ENCODE assay signal across 8 cellular contexts in genomic region chr14:92680330-92680729, GRCh38.
DNase-seq lines count a peak whose midpoint lies in the region; ATAC-seq and TF ChIP-seq lines count a peak whose summit lies in the region.
"Not testable (repeated sequence)": the region's sequence is repeated elsewhere in the genome, so short reads cannot be mapped to it uniquely, and the experiment has no call there.

No MANE protein-coding gene starts in this region.

- not testable (repeated sequence) for H3K9me3 Mint-ChIP-seq in CD4-positive, alpha-beta T cell; IgD-negative memory B cell; activated B cell treated with CpG ODN at 0.5 μM for 24 hours; activated naive CD8-positive, alpha-beta T cell treated with anti-CD3 and anti-CD28 coated beads for 36 hours; immature natural killer cell; naive thymus-derived CD8-positive, alpha-beta T cell

- not testable (repeated sequence) for H3K27me3 ChIP-seq in CD4-positive, alpha-beta T cell (ENCODE audit: control insufficient read depth, insufficient read depth, low read length); sigmoid colon; aorta (ENCODE audit: control insufficient read depth in 1 of 2, insufficient read depth in 2 of 2, low read length in 1 of 2)

- H3K27ac Mint-ChIP-seq in CD4-positive, alpha-beta T cell = peak overlapping the region; percentile 86
- H3K27ac Mint-ChIP-seq in IgD-negative memory B cell = peak overlapping the region; percentile 46 to 84 (median 57)
- H3K27ac Mint-ChIP-seq in activated B cell treated with CpG ODN at 0.5 μM for 24 hours = peak overlapping the region; percentile 24
- H3K27ac Mint-ChIP-seq in activated naive CD8-positive, alpha-beta T cell treated with anti-CD3 and anti-CD28 coated beads for 36 hours = peak overlapping the region; percentile 20
- H3K27ac Mint-ChIP-seq in immature natural killer cell = peak overlapping the region; percentile 40 to 94 (median 90)
- peak overlapping the region in 9 of 10 donors; percentile 19 to 94 (median 78) for H3K27ac Mint-ChIP-seq in naive thymus-derived CD8-positive, alpha-beta T cell

- intact Hi-C loops in CD4-positive, alpha-beta T cell (cut with DNase I, micrococcal nuclease) = loop anchor here (2.0 to 10.0 kb wide), 3 partner anchors 166 to 546 kb away; partner anchors contain the start of gene RIN3 (in 1 of the 2)
- intact Hi-C loops in activated B cell treated with CpG ODN at 0.5 μM for 24 hours (cut with micrococcal nuclease) = loop anchor here (2.0 to 5.0 kb wide), 2 partner anchors 224 to 353 kb away; no protein-coding TSS in a partner anchor
- intact Hi-C loops in sigmoid colon (cut with DNase I) = loop anchor here (5.0 kb wide), 2 partner anchors 88 to 168 kb away; partner anchors contain the start of gene RIN3
- intact Hi-C loops in aorta (cut with DNase I) = loop anchor here (5.0 to 10.0 kb wide), 2 partner anchors 548 to 556 kb away; partner anchors contain the start of genes CPSF2 (in 1 of the 2) and NDUFB1 (in 1 of the 2)

- TF ChIP-seq EP300 in sigmoid colon (IDR thresholded peaks at IDR 0.05) = not testable (repeated sequence)

- peaks cover 0 to 17% (median 11%) of the 10 kb centered on the region in 4 donors for H3K4me1 ChIP-seq in sigmoid colon
- H3K4me1 ChIP-seq in aorta (ENCODE audit: control insufficient read depth in 1 of 2, insufficient read depth in 2 of 2, low read length in 2 of 2) = not testable (repeated sequence)

- CTCF ChIA-PET in CD4-positive, alpha-beta T cell (lab: Charles Lee) = interaction anchor here (0.7 to 3.2 kb wide), 3 partner anchors 33 to 545 kb away, joined by 3 to 15 read pairs (median 4); no protein-coding TSS in a partner anchor
- CTCF ChIA-PET in activated B cell treated with CpG ODN at 0.5 μM for 24 hours (lab: Charles Lee) = interaction anchor here (0.6 to 9.4 kb wide), 11 partner anchors 10 to 545 kb away, joined by 3 to 71 read pairs (median 4); no protein-coding TSS in a partner anchor

- peaks cover 29% of the 10 kb centered on the region for H3K4me1 Mint-ChIP-seq in CD4-positive, alpha-beta T cell (ENCODE audit: low read depth)
- H3K4me1 Mint-ChIP-seq in IgD-negative memory B cell (peaks cover 24 to 29% (median 29%) of the 10 kb centered on the region in 3 donors), activated B cell treated with CpG ODN at 0.5 μM for 24 hours (peaks cover 46% of the 10 kb centered on the region), immature natural killer cell (peaks cover 59 to 60% of the 10 kb centered on the region in 2 donors)
- H3K4me1 Mint-ChIP-seq in activated naive CD8-positive, alpha-beta T cell treated with anti-CD3 and anti-CD28 coated beads for 36 hours = peaks cover 49% of the 10 kb centered on the region
- peaks cover 22 to 53% (median 37%) of the 10 kb centered on the region in 4 donors for H3K4me1 Mint-ChIP-seq in naive thymus-derived CD8-positive, alpha-beta T cell

- not testable (repeated sequence) for DNase-seq in CD4-positive, alpha-beta T cell; activated B cell treated with CpG ODN at 0.5 μM for 24 hours; activated naive CD8-positive, alpha-beta T cell treated with anti-CD3 and anti-CD28 coated beads for 36 hours; immature natural killer cell; naive thymus-derived CD8-positive, alpha-beta T cell; sigmoid colon
- DNase-seq in aorta = peak; percentile 4

- ATAC-seq in CD4-positive, alpha-beta T cell (ENCODE audit: poor library complexity); activated B cell treated with CpG ODN at 0.5 μM for 24 hours (ENCODE audit: low read depth); naive thymus-derived CD8-positive, alpha-beta T cell; aorta (ENCODE audit: low FRiP score): not testable (repeated sequence)

- H3K36me3 ChIP-seq in sigmoid colon = peaks cover 12 to 71% (median 35%) of the 10 kb centered on the region in 4 donors
- H3K36me3 ChIP-seq in aorta (ENCODE audit: control insufficient read depth in 1 of 2, insufficient read depth in 2 of 2, low read length in 1 of 2) = not testable (repeated sequence)

- TF ChIP-seq CTCF in CD4-positive, alpha-beta T cell (IDR thresholded peaks at IDR 0.05); activated B cell treated with CpG ODN at 0.5 μM for 24 hours (IDR thresholded peaks at IDR 0.05); sigmoid colon (IDR thresholded peaks at IDR 0.05): not testable (repeated sequence)

- peaks cover 92% of the 10 kb centered on the region for H3K36me3 Mint-ChIP-seq in CD4-positive, alpha-beta T cell (ENCODE audit: low read depth)
- H3K36me3 Mint-ChIP-seq in IgD-negative memory B cell = peaks cover 13% of the 10 kb centered on the region
- H3K36me3 Mint-ChIP-seq in activated B cell treated with CpG ODN at 0.5 μM for 24 hours (ENCODE audit: low read depth) = peaks cover 72% of the 10 kb centered on the region
- peaks cover 67% of the 10 kb centered on the region for H3K36me3 Mint-ChIP-seq in activated naive CD8-positive, alpha-beta T cell treated with anti-CD3 and anti-CD28 coated beads for 36 hours
- H3K36me3 Mint-ChIP-seq in immature natural killer cell = peaks cover 10 to 52% (median 22%) of the 10 kb centered on the region in 3 donors
- peaks cover 0 to 84% (median 24%) of the 10 kb centered on the region in 3 donors for H3K36me3 Mint-ChIP-seq in naive thymus-derived CD8-positive, alpha-beta T cell

- H3K4me3 Mint-ChIP-seq in CD4-positive, alpha-beta T cell; IgD-negative memory B cell; activated B cell treated with CpG ODN at 0.5 μM for 24 hours; activated naive CD8-positive, alpha-beta T cell treated with anti-CD3 and anti-CD28 coated beads for 36 hours; immature natural killer cell; naive thymus-derived CD8-positive, alpha-beta T cell: not testable (repeated sequence)

- H3K27me3 Mint-ChIP-seq in CD4-positive, alpha-beta T cell; IgD-negative memory B cell; activated B cell treated with CpG ODN at 0.5 μM for 24 hours; activated naive CD8-positive, alpha-beta T cell treated with anti-CD3 and anti-CD28 coated beads for 36 hours; naive thymus-derived CD8-positive, alpha-beta T cell: not testable (repeated sequence)
- H3K27me3 Mint-ChIP-seq in immature natural killer cell (ENCODE audit: low read depth in 3 of 3) = peaks cover 4 to 10% (median 5%) of the 10 kb centered on the region in 3 donors

- H3K27ac ChIP-seq in CD4-positive, alpha-beta T cell (ENCODE audit: low read depth, low read length); aorta (ENCODE audit: low read depth in 1 of 2, low read length in 2 of 2): not testable (repeated sequence)
- H3K27ac ChIP-seq in sigmoid colon = peak overlapping the region in 3 of 4 donors; percentile 58 to 66 (median 59)

- WGBS in sigmoid colon, 2 donors = 80 to 85% methylated on average over 4 of the region's 4 CpGs
- WGBS in aorta, 2 donors = 85 to 89% methylated on average over 4 of the region's 4 CpGs

- TF ChIP-seq POLR2A in sigmoid colon (IDR thresholded peaks at IDR 0.05) = not testable (repeated sequence)

- not testable (repeated sequence) for H3K4me3 ChIP-seq in sigmoid colon; aorta (ENCODE audit: low read length in 2 of 2)

- H3K9me3 ChIP-seq in CD4-positive, alpha-beta T cell (ENCODE audit: control insufficient read depth, low read length); sigmoid colon; aorta (ENCODE audit: control insufficient read depth, low read length): not testable (repeated sequence)

- POLR2A ChIA-PET in CD4-positive, alpha-beta T cell (lab: Charles Lee) = interaction anchor here (0.9 to 1.4 kb wide), 2 partner anchors 28 to 67 kb away, joined by 4 to 5 read pairs; no protein-coding TSS in a partner anchor
- POLR2A ChIA-PET in activated B cell treated with CpG ODN at 0.5 μM for 24 hours (lab: Charles Lee) = interaction anchor here (0.5 to 3.8 kb wide), 5 partner anchors 29 to 219 kb away, joined by 4 to 26 read pairs (median 6); no protein-coding TSS in a partner anchor
- POLR2A ChIA-PET in naive thymus-derived CD8-positive, alpha-beta T cell (lab: Charles Lee) = interaction anchor here (0.7 to 3.1 kb wide), 4 partner anchors 13 to 66 kb away, joined by 3 to 26 read pairs (median 6); no protein-coding TSS in a partner anchor

Comparison
In these comparisons a context has a peak if more than half of its experiments do, and no peak if none do; other contexts are left out.
1. H3K27ac Mint-ChIP-seq: peak in every context shown above with its lines; median percentile 90 in immature natural killer cell; 86 in CD4-positive, alpha-beta T cell; 78 in naive thymus-derived CD8-positive, alpha-beta T cell; 57 in IgD-negative memory B cell; 24 in activated B cell treated with CpG ODN at 0.5 μM for 24 hours; 20 in activated naive CD8-positive, alpha-beta T cell treated with anti-CD3 and anti-CD28 coated beads for 36 hours.